ENCODE assay signal across 8 cellular contexts in genomic region chr13:48303331-48304131, GRCh38. TPM values are rescaled to one million over a fixed set of nuclear protein-coding genes. Genes with fewer than 3 reads are reported as not detected.
DNase-seq lines count a peak whose midpoint lies in the region; ATAC-seq and TF ChIP-seq lines count a peak whose summit lies in the region.

RB1 (plus strand) TSS chr13:48303751; CDS start chr13:48303913, 162 bp downstream.

- H3F3A ChIP-seq in SU-DHL-6 (ENCODE audit: insufficient read depth): peaks cover 24% of the 10 kb centered on the region; the same call in 1 of the 2 replicates

- peak within 1 kb of the TSS; percentile 94 for H3K27ac ChIP-seq in SU-DHL-6 (ENCODE audit: low read depth, low read length)
- peak within 1 kb of the TSS; percentile 95 to 98 for H3K27ac ChIP-seq in ovary
- peak within 1 kb of the TSS; percentile 98 for H3K27ac ChIP-seq in thymus (ENCODE audit: low read depth)

- peaks cover 16% of the 10 kb centered on the region; the same call in 1 of the 2 replicates for H4K20me1 ChIP-seq in SU-DHL-6 (ENCODE audit: low read depth, low read length)

- peak; percentile 75 for ATAC-seq in HG02610 (IDR thresholded peaks at IDR 0.05; ENCODE audit: unreplicated experiment)
- ATAC-seq in Right ventricle myocardium inferior: peak; percentile 95

- H3K9ac ChIP-seq in SU-DHL-6 (ENCODE audit: low read length): peak within 1 kb of the TSS; percentile 85

- DNase-seq in GM10266 (ENCODE audit: extremely low spot score) (peak; percentile 85), NCI-H1092 (lab: John Stamatoyannopoulos, UW) (peak; percentile 72), Right ventricle myocardium inferior (ENCODE audit: missing footprints) (peak; percentile 97), ovary (peak; percentile 93 to 96 (median 95))
- DNase-seq in activated naive CD8-positive, alpha-beta T cell treated with anti-CD3 and anti-CD28 coated beads, Interleukin-2, amount 50 U/mL, for 16 hours (ENCODE audit: low read depth, low spot score): peak; percentile 75

- peak within 1 kb of the TSS; percentile 76 for H2AFZ ChIP-seq in SU-DHL-6 (ENCODE audit: low read depth, low read length, severe bottlenecking)

- H3K4me1 ChIP-seq in ovary (ENCODE audit: insufficient read depth) (peaks cover 8% of the 10 kb centered on the region), thymus (ENCODE audit: control insufficient read depth, insufficient read depth, low read length) (peaks cover 16% of the 10 kb centered on the region)

- 0% methylated on average over 58 to 97 of the region's 97 CpGs for WGBS in ovary, 3 donors
- WGBS in thymus: under 1% methylated on average over 97 of the region's 97 CpGs

- intact Hi-C loops in Right ventricle myocardium inferior (cut with DNase I) (loop anchor here (1.0 kb wide), 3 partner anchors 70 to 266 kb away; partner anchors contain the start of genes ITM2B and NUDT15), ovary (cut with DNase I) (loop anchor here in 3 of 4 donors (5.0 to 10.0 kb wide), 4 partner anchors 59 to 176 kb away; partner anchors contain the start of gene ITM2B (in 1 of the 3))

- peaks cover 46% of the 10 kb centered on the region for H3K79me2 ChIP-seq in SU-DHL-6 (ENCODE audit: insufficient read depth, low read length)

- H3K9me3 ChIP-seq in SU-DHL-6 (ENCODE audit: insufficient read depth, low read length): no peaks in the 10 kb centered on the region
- no peaks in the 10 kb centered on the region for H3K9me3 ChIP-seq in ovary
- no peaks in the 10 kb centered on the region for H3K9me3 ChIP-seq in thymus (ENCODE audit: control insufficient read depth)

- TF ChIP-seq POLR2A in ovary (IDR thresholded peaks at IDR 0.05): peak; percentile 97

- H3K36me3 ChIP-seq in SU-DHL-6 (ENCODE audit: low read length) (peaks cover 16% of the 10 kb centered on the region; the same call in 1 of the 2 replicates), ovary (no peaks in the 10 kb centered on the region), thymus (ENCODE audit: control insufficient read depth, insufficient read depth) (no peaks in the 10 kb centered on the region)

- H3K4me2 ChIP-seq in SU-DHL-6 (ENCODE audit: low read depth, low read length, poor library complexity, severe bottlenecking): peak within 1 kb of the TSS; percentile 100

- no peaks in the 10 kb centered on the region for H3K27me3 ChIP-seq in SU-DHL-6 (ENCODE audit: low read length)
- no peaks in the 10 kb centered on the region for H3K27me3 ChIP-seq in ovary
- no peaks in the 10 kb centered on the region for H3K27me3 ChIP-seq in thymus (ENCODE audit: control insufficient read depth, insufficient read depth)

- TF ChIP-seq EP300 in ovary (IDR thresholded peaks at IDR 0.05): peak; percentile 20

- TF ChIP-seq CTCF in GM10266 (IDR thresholded peaks at IDR 0.05; ENCODE audit: control insufficient read depth, insufficient read depth, low read depth, missing control alignments) (no peak), SU-DHL-6 (IDR thresholded peaks at IDR 0.05; ENCODE audit: insufficient read depth, low read length, poor library complexity, severe bottlenecking) (no peak), ovary (IDR thresholded peaks at IDR 0.05) (peak in 2 of 3 donors; percentile 11 to 39)

- H3K4me3 ChIP-seq in SU-DHL-6 (ENCODE audit: insufficient read depth, low read length, poor library complexity, severe bottlenecking) (peak within 1 kb of the TSS; percentile 76), ovary (peak within 1 kb of the TSS; percentile 92), thymus (ENCODE audit: low read length) (peak within 1 kb of the TSS; percentile 77)

- H3K9me2 ChIP-seq in SU-DHL-6 (replicated peaks; ENCODE audit: insufficient read depth, low read length): no peaks in the 10 kb centered on the region

RNA-seq across cellular contexts. Expression of gene RB1, which starts in this region (rescaled TPM):
- 27.7 TPM for total RNA-seq in Right ventricle myocardium inferior
- 10 to 100 TPM; 23.7 to 36.6 (median 27.3) TPM for total RNA-seq in ovary
- polyA plus RNA-seq in ovary: 10 to 100 TPM; 11.4 to 24.4 TPM
- polyA plus RNA-seq in thymus: 30.2 TPM

Comparison
In these comparisons a context has a peak if more than half of its experiments do, and no peak if none do; other contexts are left out.
1. Peak in every context shown above with its lines: DNase-seq, ATAC-seq, H3K4me3 ChIP-seq and H3K27ac ChIP-seq.
2. CTCF ChIP-seq: peak in ovary (2 of 3); none in GM10266 (single experiment) and SU-DHL-6 (single experiment).